8 cellular contexts compared by ENCODE assay signal in genomic region chr7:74094224-74095095, GRCh38. TPM values are rescaled to one million over a fixed set of nuclear protein-coding genes. Genes with fewer than 3 reads are reported as not detected.
DNase-seq lines count a peak whose midpoint lies in the region; ATAC-seq and TF ChIP-seq lines count a peak whose summit lies in the region.

No MANE protein-coding gene starts in this region.

- ATAC-seq in HG03432 (IDR thresholded peaks at IDR 0.05; ENCODE audit: unreplicated experiment) = peak; percentile 53

- H3K4me2 ChIP-seq in hepatocyte = peak overlapping the region; percentile 78

- H4K20me1 ChIP-seq in hepatocyte (ENCODE audit: insufficient read depth, poor library complexity, severe bottlenecking) = no peaks in the 10 kb centered on the region

- H3K27ac ChIP-seq in hepatocyte (peak overlapping the region; percentile 81), sigmoid colon (peak overlapping the region; percentile 60 to 80 (median 64))

- H3K4me1 ChIP-seq in hepatocyte (ENCODE audit: insufficient read depth) = peaks cover 21% of the 10 kb centered on the region
- peaks cover 0 to 31% (median 27%) of the 10 kb centered on the region in 4 donors for H3K4me1 ChIP-seq in sigmoid colon

- H3K36me3 ChIP-seq in hepatocyte (replicated peaks; ENCODE audit: insufficient read depth, low read depth) = no peaks in the 10 kb centered on the region
- H3K36me3 ChIP-seq in sigmoid colon = peaks cover 0 to 21% (median 2%) of the 10 kb centered on the region in 4 donors

- WGBS in hepatocyte (ENCODE audit: low lambda C conversion rate, missing lambda C conversion rate) = 20% methylated on average over 19 of the region's 32 CpGs
- 22 to 69% methylated on average over 32 of the region's 32 CpGs for WGBS in sigmoid colon, 2 donors

- TF ChIP-seq EP300 in sigmoid colon (IDR thresholded peaks at IDR 0.05) = no peak

- intact Hi-C loops in sigmoid colon (cut with DNase I) = no loop called here

- H3K9me3 ChIP-seq in hepatocyte (ENCODE audit: low read depth) = no peaks in the 10 kb centered on the region
- no peaks in the 10 kb centered on the region for H3K9me3 ChIP-seq in sigmoid colon

- peak overlapping the region; percentile 39 for H2AFZ ChIP-seq in hepatocyte

- in situ Hi-C loops in GM18951 (cut with MboI; ENCODE audit: low sequenced_read_pairs, unreplicated experiment) = no loop called here

- H3K27me3 ChIP-seq in hepatocyte (no peaks in the 10 kb centered on the region), sigmoid colon (no peaks in the 10 kb centered on the region)

- DNase-seq in AG08396 (ENCODE audit: low spot score) (peak; percentile 92), SW480 (ENCODE audit: low spot score) (peak; percentile 96), amniotic epithelial cell (ENCODE audit: low read depth) (peak; percentile 88), hepatocyte (ENCODE audit: low spot score) (peak; percentile 85), sigmoid colon (peak; percentile 93), NCI-H748 treated with DMSO at 0.1 percent for 48 hours (lab: John Stamatoyannopoulos, UW) (no peak)

- no peaks in the 10 kb centered on the region for H3K9me2 ChIP-seq in hepatocyte (replicated peaks; ENCODE audit: insufficient read depth)

- H3K4me3 ChIP-seq in hepatocyte (no peak overlapping the region), sigmoid colon (peak overlapping the region; percentile 23 to 57 (median 51))

- peaks cover 6% of the 10 kb centered on the region for H3K79me2 ChIP-seq in hepatocyte

- TF ChIP-seq POLR2A in GM18951 (IDR thresholded peaks at IDR 0.05; ENCODE audit: extremely low read depth, insufficient read depth, insufficient read length) (peak; percentile 48), sigmoid colon (IDR thresholded peaks at IDR 0.05) (no peak)

- TF ChIP-seq CTCF in hepatocyte (IDR thresholded peaks at IDR 0.05; ENCODE audit: poor library complexity) (no peak), sigmoid colon (IDR thresholded peaks at IDR 0.05) (no peak)

RNA-seq across cellular contexts. Expression of gene LIMK1, which starts 10.9 kb away (rescaled TPM):
- total RNA-seq in hepatocyte (23.8 and 24.6 TPM in 2 replicates), sigmoid colon (10 to 100 TPM in 1 of 4 donors, 1 to 10 TPM in 3; 4.6 to 15.0 (median 6.5) TPM)
- polyA plus RNA-seq in hepatocyte (10.7 and 16.2 TPM in 2 replicates), sigmoid colon (10 to 100 TPM in 1 of 3 donors, 1 to 10 TPM in 2; 9.6 to 16.3 (median 9.7) TPM)
